ENCODE assay signal across 18 cellular contexts in genomic region chr2:198698230-198698629, GRCh38.
DNase-seq lines count a peak whose midpoint lies in the region; ATAC-seq and TF ChIP-seq lines count a peak whose summit lies in the region.
"Had no signal": no experiment of that assay in that cellular context is flagged by ENCODE, and none has a peak within 500 bp of the region (broad histone marks: within the 10 kb centered on the region; RNA-seq: fewer than 3 reads in every experiment).

No MANE protein-coding gene starts in this region.

- intact Hi-C loops in mucosa of descending colon (cut with DNase I, micrococcal nuclease) = loop anchor here in 1 of 2 donors (5.0 kb wide), 1 partner anchor 69 kb away; no protein-coding TSS in a partner anchor

- no peaks in the 10 kb centered on the region for H3K36me3 Mint-ChIP-seq in endothelial cell (ENCODE audit: low read depth, unreplicated experiment)
- H3K36me3 Mint-ChIP-seq: IgD-negative memory B cell had no signal

- peaks cover 13% of the 10 kb centered on the region for H3K4me1 ChIP-seq in mucosa of descending colon (ENCODE audit: low read depth)

- no peak overlapping the region for H3K4me3 Mint-ChIP-seq in endothelial cell (ENCODE audit: unreplicated experiment)
- H3K4me3 Mint-ChIP-seq: IgD-negative memory B cell had no signal

- no peak overlapping the region for H3K27ac Mint-ChIP-seq in endothelial cell (ENCODE audit: unreplicated experiment)
- H3K27ac Mint-ChIP-seq: IgD-negative memory B cell had no signal

- peak; percentile 6 for DNase-seq in NOMO-1 treated with dmso at 0.1 percent for 144 hours (lab: John Stamatoyannopoulos, UW; ENCODE audit: unreplicated experiment)
- DNase-seq in mucosa of descending colon = no peak
- no peak for DNase-seq in hippocampal formation (lab: John Stamatoyannopoulos, UW)
- no peak for DNase-seq in stimulated activated CD4-positive, alpha-beta T cell treated with anti-CD3 and anti-CD28 coated beads, Interleukin-12 subunit alpha, Interleukin-12 subunit beta, amount 100 ng/mL, for 4 hours
- DNase-seq in endothelial cell (ENCODE audit: low spot score) = no peak
- DNase-seq: DMS 273 treated with DMSO at 0.1 percent for 48 hours, EL, Kasumi-1, MV-4-11, NCI-H1417 treated with DMSO at 0.1 percent for 48 hours, NCI-H1930, NCI-H526, T-helper 9 cell had no signal

- no peak for TF ChIP-seq CTCF in mucosa of descending colon (IDR thresholded peaks at IDR 0.05)
- TF ChIP-seq CTCF in endothelial cell (IDR thresholded peaks at IDR 0.05; ENCODE audit: unreplicated experiment) = no peak

- H3K36me3 ChIP-seq in mucosa of descending colon (ENCODE audit: low read depth) = no peaks in the 10 kb centered on the region

- H3K4me1 Mint-ChIP-seq in endothelial cell (ENCODE audit: unreplicated experiment) = no peaks in the 10 kb centered on the region

- no peaks in the 10 kb centered on the region for H3K9me3 Mint-ChIP-seq in endothelial cell (ENCODE audit: unreplicated experiment)

- no peak overlapping the region for H3K4me3 ChIP-seq in mucosa of descending colon

- H3K27me3 Mint-ChIP-seq in endothelial cell (ENCODE audit: unreplicated experiment) = no peaks in the 10 kb centered on the region
- H3K27me3 Mint-ChIP-seq: IgD-negative memory B cell had no signal

- H3K9me3 ChIP-seq in mucosa of descending colon = no peaks in the 10 kb centered on the region

- ATAC-seq in GM19351 (IDR thresholded peaks at IDR 0.05; ENCODE audit: unreplicated experiment) = peak; percentile 66
- ATAC-seq in HG03159 (IDR thresholded peaks at IDR 0.05; ENCODE audit: unreplicated experiment) = peak; percentile 53
- ATAC-seq in mucosa of descending colon = peak; percentile 29
- no peak for ATAC-seq in GM19324 (IDR thresholded peaks at IDR 0.05; ENCODE audit: low FRiP score, unreplicated experiment)
- ATAC-seq: Panc1 had no signal
